In the genomic region with DNA sequence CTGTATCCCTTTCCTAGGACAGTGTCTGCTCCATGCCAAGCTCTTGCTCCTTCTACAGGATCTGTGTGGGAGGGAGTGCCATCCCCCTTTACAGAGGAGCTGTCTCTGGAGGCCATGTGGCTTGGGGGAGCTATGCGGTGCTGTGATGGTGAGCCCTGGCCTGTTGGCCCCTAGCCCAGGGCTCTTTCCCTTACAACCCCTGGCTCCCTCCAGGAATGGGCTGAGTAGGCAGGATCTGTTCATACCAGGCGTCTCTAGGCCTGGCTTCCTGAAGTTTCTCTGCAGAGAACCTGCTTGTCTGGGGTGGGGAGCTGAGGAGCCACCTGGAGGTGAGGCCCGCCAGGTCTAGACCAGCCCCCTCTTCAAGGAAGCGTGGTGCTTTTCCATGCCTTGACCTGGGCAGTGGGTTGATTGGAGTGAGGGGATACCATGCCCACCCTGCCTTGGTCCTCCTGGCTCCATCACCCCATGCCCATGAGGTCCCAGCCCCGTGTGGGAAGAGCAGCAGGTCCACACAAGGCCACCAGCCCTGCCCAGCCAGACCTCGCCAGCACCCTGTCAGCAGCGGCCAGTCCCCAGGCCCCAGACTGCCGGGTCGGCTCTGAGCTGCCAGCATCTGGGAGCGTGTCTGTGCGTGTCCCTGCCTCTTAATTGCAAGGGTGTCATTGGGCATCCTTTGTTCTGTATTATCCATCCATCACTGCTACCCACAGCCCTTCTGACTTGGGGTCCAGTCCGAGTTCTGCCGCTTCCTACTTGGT, we compare ENCODE assay signal across 22 cellular contexts. TPM values are rescaled to one million over a fixed set of nuclear protein-coding genes. Genes with fewer than 3 reads are reported as not detected.
DNase-seq lines count a peak whose midpoint lies in the region; ATAC-seq, FAIRE-seq and TF ChIP-seq lines count a peak whose summit lies in the region.
"Had no signal": no experiment of that assay in that cellular context is flagged by ENCODE, and none has a peak within 500 bp of the region (broad histone marks: within the 10 kb centered on the region; RNA-seq: fewer than 3 reads in every experiment).

No MANE protein-coding gene starts in this region.

- H3K36me3 ChIP-seq in small intestine (ENCODE audit: control insufficient read depth in 2 of 2, insufficient read depth in 2 of 2, low read length in 2 of 2): peaks cover 3 to 5% of the 10 kb centered on the region in 2 donors
- H3K36me3 ChIP-seq in GM23338 (ENCODE audit: insufficient read depth): no peaks in the 10 kb centered on the region

- no peak for FAIRE-seq in small intestine (lab: Jason Lieb, UNC)
- FAIRE-seq in GM12891 (lab: Jason Lieb, UNC): no peak
- FAIRE-seq: RCC 7860 had no signal

- no peaks in the 10 kb centered on the region for H3K27me3 ChIP-seq in small intestine (ENCODE audit: control insufficient read depth in 2 of 2, insufficient read depth in 2 of 2, low read length in 2 of 2)
- no peaks in the 10 kb centered on the region for H3K27me3 ChIP-seq in GM23338 (ENCODE audit: insufficient read depth)
- H3K27me3 ChIP-seq: upper lobe of left lung had no signal

- peak overlapping the region; percentile 88 for H3K27ac Mint-ChIP-seq in WTC11
- no peak overlapping the region; the same call in 1 of the 2 replicates for H3K27ac Mint-ChIP-seq in GM23338
- H3K27ac Mint-ChIP-seq: activated naive CD8-positive, alpha-beta T cell treated with anti-CD3 and anti-CD28 coated beads, Interleukin-2, amount 50 U/mL, for 24 hours; stimulated activated naive CD8-positive, alpha-beta T cell treated with anti-CD3 and anti-CD28 coated beads, Interleukin-15, Interleukin-2, amounts not matched to agents 100 ng/mL and 50 ng/mL, for 24 hours had no signal

- H3K4me3 Mint-ChIP-seq in WTC11: no peak overlapping the region
- no peak overlapping the region for H3K4me3 Mint-ChIP-seq in GM23338
- H3K4me3 Mint-ChIP-seq: activated naive CD8-positive, alpha-beta T cell treated with anti-CD3 and anti-CD28 coated beads, Interleukin-2, amount 50 U/mL, for 24 hours; stimulated activated naive CD8-positive, alpha-beta T cell treated with anti-CD3 and anti-CD28 coated beads, Interleukin-15, Interleukin-2, amounts not matched to agents 100 ng/mL and 50 ng/mL, for 24 hours had no signal

- ATAC-seq in WTC11 (no peak), left lobe of liver (peak; percentile 29), GM23338 (no peak), HG03159 (IDR thresholded peaks at IDR 0.05; ENCODE audit: unreplicated experiment) (no peak)
- ATAC-seq: activated naive CD8-positive, alpha-beta T cell treated with anti-CD3 and anti-CD28 coated beads, Interleukin-2, amount 50 U/mL, for 24 hours had no signal

- H3K79me2 ChIP-seq in GM23338 (replicated peaks; ENCODE audit: insufficient read depth): no peaks in the 10 kb centered on the region

- H3K4me1 ChIP-seq in small intestine (ENCODE audit: control insufficient read depth in 2 of 2, insufficient read depth in 1 of 2, low read depth in 1 of 2, low read length in 1 of 2) (peaks cover 0 to 1% of the 10 kb centered on the region in 2 donors), GM23338 (ENCODE audit: insufficient read depth) (no peaks in the 10 kb centered on the region)

- H3K4me3 ChIP-seq in small intestine (ENCODE audit: low read depth in 1 of 2, low read length in 2 of 2): no peak overlapping the region
- no peak overlapping the region for H3K4me3 ChIP-seq in GM23338
- H3K4me3 ChIP-seq: SK-N-MC, upper lobe of left lung had no signal

- H3K27ac ChIP-seq in small intestine (ENCODE audit: low read depth in 1 of 2, low read length in 1 of 2): peak overlapping the region; percentile 2 to 40
- no peak overlapping the region for H3K27ac ChIP-seq in GM23338 (ENCODE audit: low read depth)
- H3K27ac ChIP-seq: SK-N-MC, upper lobe of left lung had no signal

- DNase-seq in DMS 273 (lab: John Stamatoyannopoulos, UW; ENCODE audit: unreplicated experiment) (peak; percentile 29), DMS 273 treated with DMSO at 0.1 percent for 48 hours (lab: John Stamatoyannopoulos, UW) (no peak), WTC11 (ENCODE audit: low spot score) (no peak), left lobe of liver (ENCODE audit: low spot score) (no peak), small intestine (no peak), GM23338 (ENCODE audit: low spot score) (no peak), GM12891 (ENCODE audit: insufficient read length, low spot score) (no peak)
- DNase-seq: 8988T; activated CD4-positive, CD25-positive, alpha-beta regulatory T cell treated with anti-CD3 and anti-CD28 coated beads, Interleukin-2, amount 50 U/mL, for 72 hours; activated effector memory CD4-positive, alpha-beta T cell treated with Interleukin-2 at 50 U/mL for 16 hours; activated naive CD8-positive, alpha-beta T cell treated with anti-CD3 and anti-CD28 coated beads, Interleukin-2, amount 50 U/mL, for 24 hours; NCI-H2171 treated with DMSO at 0.1 percent for 48 hours; NCI-H748 treated with DMSO at 0.1 percent for 48 hours; posterior cingulate gyrus; stimulated activated CD4-positive, alpha-beta T cell treated with anti-CD3 and anti-CD28 coated beads, Interleukin-2, amount 100 ng/mL, for 24 hours; T-helper 9 cell had no signal

- 72 to 79% (median 77%) methylated on average over 13 of the region's 13 CpGs for WGBS in small intestine, 3 donors

- H3K9me3 ChIP-seq in small intestine (ENCODE audit: control insufficient read depth, low read depth): no peaks in the 10 kb centered on the region
- H3K9me3 ChIP-seq: upper lobe of left lung had no signal

- H3K4me1 Mint-ChIP-seq in WTC11: peaks cover 19% of the 10 kb centered on the region
- H3K4me1 Mint-ChIP-seq in GM23338: peaks cover 21% of the 10 kb centered on the region; the same call in 2 of the 3 replicates

- no peak for TF ChIP-seq POLR2A in GM12891 (IDR thresholded peaks at IDR 0.05; ENCODE audit: low read depth, low read length)

- H4K20me1 ChIP-seq in GM23338 (replicated peaks; ENCODE audit: insufficient read depth): peaks cover 3% of the 10 kb centered on the region; the same call in 1 of the 2 replicates

- no peaks in the 10 kb centered on the region for H3K9me2 ChIP-seq in GM23338 (ENCODE audit: insufficient read depth)

- CTCF ChIA-PET in WTC11 (lab: Charles Lee): interaction anchor here (1.1 to 2.2 kb wide), 3 partner anchors 24 to 92 kb away, joined by 5 read pairs; partner anchors contain the start of gene TSEN54

- H3K36me3 Mint-ChIP-seq in WTC11 (no peaks in the 10 kb centered on the region), GM23338 (ENCODE audit: low read depth) (no peaks in the 10 kb centered on the region)

- H3K4me2 ChIP-seq in GM23338: no peak overlapping the region

- no peaks in the 10 kb centered on the region for H3K27me3 Mint-ChIP-seq in WTC11 (ENCODE audit: low read depth)
- H3K27me3 Mint-ChIP-seq in GM23338 (ENCODE audit: insufficient read depth, low read depth, poor library complexity): peaks cover 7% of the 10 kb centered on the region
- H3K27me3 Mint-ChIP-seq: activated naive CD8-positive, alpha-beta T cell treated with anti-CD3 and anti-CD28 coated beads, Interleukin-2, amount 50 U/mL, for 24 hours; stimulated activated naive CD8-positive, alpha-beta T cell treated with anti-CD3 and anti-CD28 coated beads, Interleukin-15, Interleukin-2, amounts not matched to agents 100 ng/mL and 50 ng/mL, for 24 hours had no signal

- POLR2A ChIA-PET in WTC11 (lab: Charles Lee): no interaction called here

- TF ChIP-seq CTCF in WTC11 (IDR thresholded peaks at IDR 0.05) (no peak), GM23338 (conservative IDR thresholded peaks at IDR 0.05; ENCODE audit: low read depth in 2 of 2) (no peak)

- no peaks in the 10 kb centered on the region for H3K9me3 Mint-ChIP-seq in WTC11
- no peaks in the 10 kb centered on the region for H3K9me3 Mint-ChIP-seq in GM23338
- H3K9me3 Mint-ChIP-seq: activated naive CD8-positive, alpha-beta T cell treated with anti-CD3 and anti-CD28 coated beads, Interleukin-2, amount 50 U/mL, for 24 hours; stimulated activated naive CD8-positive, alpha-beta T cell treated with anti-CD3 and anti-CD28 coated beads, Interleukin-15, Interleukin-2, amounts not matched to agents 100 ng/mL and 50 ng/mL, for 24 hours had no signal

- no peak overlapping the region for H2AFZ ChIP-seq in GM23338

- no peaks in the 10 kb centered on the region for H3F3A ChIP-seq in GM23338 (replicated peaks; ENCODE audit: low read depth)

TF ChIP-seq in WTC11, 78 proteins besides CTCF, POLR2A, EP300 and RAD21:
- no peak for TF ChIP-seq ZNF138 (CRISPR knock-in tag; conservative IDR thresholded peaks at IDR 0.05)
- TF ChIP-seq IRF2 (CRISPR knock-in tag; IDR thresholded peaks at IDR 0.05; ENCODE audit: borderline replicate concordance, low read depth): no peak

TF ChIP-seq in GM23338, 12 proteins besides CTCF, POLR2A, EP300 and RAD21 (continues in another document):
- TF ChIP-seq POLR2AphosphoS5 (IDR thresholded peaks at IDR 0.05; ENCODE audit: low read depth): no peak

TF ChIP-seq in GM12891, 5 proteins besides CTCF, POLR2A, EP300 and RAD21 (continues in another document):
- TF ChIP-seq PAX5 (IDR thresholded peaks at IDR 0.05; ENCODE audit: insufficient read depth, low read length, severe bottlenecking) (no peak), TAF1 (IDR thresholded peaks at IDR 0.05; ENCODE audit: low read depth, low read length) (no peak), SPI1 (IDR thresholded peaks at IDR 0.05; ENCODE audit: low read depth, low read length) (no peak), POLR2AphosphoS5 (IDR thresholded peaks at IDR 0.05; ENCODE audit: low read depth, low read length) (no peak)

RNA-seq across cellular contexts. Expression of gene LLGL2, which starts 14.7 kb away (rescaled TPM):
- total RNA-seq in WTC11 (2021) (94.3 to 103 TPM (median 97.0 TPM) in 3 replicates), left lobe of liver (90.6 TPM)
- polyA plus RNA-seq in small intestine (100 to 1,000 TPM; 140 to 365 (median 336) TPM), GM23338 (2016; fragmentation: Nextera tagmentation; extraction: Ambion mirVana) (62.5 and 71.9 TPM in 2 replicates)
- total RNA-seq in GM23338 (2014; rRNA removed; shearing (Covaris generic)): 63.9 and 78.5 TPM in 2 replicates
- 5.2 TPM for polyA plus RNA-seq in GM12891 (2012; ENCODE audit: low read depth, missing spikeins)
- total RNA-seq: HT1080 had no signal

RNA-seq across cellular contexts. Expression of gene TSEN54, which starts 23.8 kb away (rescaled TPM):
- total RNA-seq in WTC11 (2021) (47.8 to 53.4 TPM (median 51.5 TPM) in 3 replicates), left lobe of liver (15.9 TPM)
- polyA plus RNA-seq in small intestine (10 to 100 TPM; 35.5 to 91.1 (median 79.4) TPM), GM23338 (2016; fragmentation: Nextera tagmentation; extraction: Ambion mirVana) (45.9 and 48.2 TPM in 2 replicates)
- 61.9 and 62.5 TPM in 2 replicates for total RNA-seq in GM23338 (2014; rRNA removed; shearing (Covaris generic))
- polyA plus RNA-seq in GM12891 (2012; ENCODE audit: low read depth, missing spikeins): 18.0 TPM

RNA-seq across cellular contexts. Expression of gene CASKIN2, which starts 24.8 kb away (rescaled TPM):
- total RNA-seq in WTC11 (2021) (31.3 to 32.2 TPM (median 31.9 TPM) in 3 replicates), left lobe of liver (26.4 TPM)
- polyA plus RNA-seq in small intestine (10 to 100 TPM in 1 of 3 donors, 1 to 10 TPM in 2; 7.6 to 15.6 (median 8.6) TPM), GM23338 (2016; fragmentation: Nextera tagmentation; extraction: Ambion mirVana) (4.7 and 4.9 TPM in 2 replicates)
- total RNA-seq in GM23338 (2014; rRNA removed; shearing (Covaris generic)): 17.7 and 21.5 TPM in 2 replicates
- polyA plus RNA-seq in GM12891 (2012; ENCODE audit: low read depth, missing spikeins): 0.04 TPM

RNA-seq across cellular contexts. Expression of gene MYO15B, which starts 47.5 kb away (rescaled TPM):
- total RNA-seq in WTC11 (2021) (35.6 to 51.1 TPM (median 51.0 TPM) in 3 replicates), left lobe of liver (34.2 TPM)
- polyA plus RNA-seq in small intestine (1,000 to 10,000 TPM in 2 of 3 donors, 100 to 1,000 TPM in 1; 279 to 3,618 (median 2,326) TPM), GM23338 (2016; fragmentation: Nextera tagmentation; extraction: Ambion mirVana) (3.8 and 6.6 TPM in 2 replicates)
- 7.2 and 12.4 TPM in 2 replicates for total RNA-seq in GM23338 (2014; rRNA removed; shearing (Covaris generic))
- 9.5 TPM for polyA plus RNA-seq in GM12891 (2012; ENCODE audit: low read depth, missing spikeins)
